ENCODE assay signal across 8 cellular contexts in genomic region chr1:25031966-25032667, GRCh38.
DNase-seq lines count a peak whose midpoint lies in the region; ATAC-seq and TF ChIP-seq lines count a peak whose summit lies in the region.

No MANE protein-coding gene starts in this region.

- H3K36me3 ChIP-seq in BLaER1 treated with 17β-estradiol and CSF1 and Interleukin-3, amounts not matched to agents 10 nM and 100 nM = no peaks in the 10 kb centered on the region

- H3K9ac ChIP-seq in BLaER1 treated with 17β-estradiol and CSF1 and Interleukin-3, amounts not matched to agents 10 nM and 100 nM = peak overlapping the region in 2 of 11 experiments; percentile 4 to 21; a peak in 1 of 22 replicates

- no peak overlapping the region for H3K27ac ChIP-seq in BLaER1 treated with 17β-estradiol and CSF1 and Interleukin-3, amounts not matched to agents 10 nM and 100 nM

- POLR2A ChIA-PET in WTC11 (lab: Charles Lee) = no interaction called here

- CTCF ChIA-PET in WTC11 (lab: Charles Lee) = no interaction called here

- peaks cover 0 to 58% (median 0%) of the 10 kb centered on the region in 11 experiments; a peak in 7 of 22 replicates for H3K27me3 ChIP-seq in BLaER1 treated with 17β-estradiol and CSF1 and Interleukin-3, amounts not matched to agents 10 nM and 100 nM

- H4K20me1 ChIP-seq in BLaER1 treated with 17β-estradiol and CSF1 and Interleukin-3, amounts not matched to agents 10 nM and 100 nM = peaks cover 0 to 51% (median 0%) of the 10 kb centered on the region in 11 experiments; a peak in 4 of 22 replicates

- ATAC-seq in GM18870 (IDR thresholded peaks at IDR 0.05; ENCODE audit: unreplicated experiment) = peak; percentile 53
- peak; percentile 35 for ATAC-seq in HG03280 (IDR thresholded peaks at IDR 0.05; ENCODE audit: unreplicated experiment)
- ATAC-seq in T-helper 17 cell = peak; percentile 82
- peak; percentile 20 for ATAC-seq in stimulated activated naive CD8-positive, alpha-beta T cell treated with anti-CD3 and anti-CD28 coated beads, Interleukin-15, Interleukin-2, amounts not matched to agents 100 U/mL and 50 U/mL, for 24 hours
- ATAC-seq in WTC11 = no peak

- H3K27ac Mint-ChIP-seq in T-helper 17 cell (peak overlapping the region; percentile 98), WTC11 (no peak overlapping the region)

- H3K4me1 ChIP-seq in BLaER1 treated with 17β-estradiol and CSF1 and Interleukin-3, amounts not matched to agents 10 nM and 100 nM = peaks cover 83 to 88% (median 86%) of the 10 kb centered on the region in 10 experiments

- peak overlapping the region; percentile 70 to 99 (median 93) for H3K4me2 ChIP-seq in BLaER1 treated with 17β-estradiol and CSF1 and Interleukin-3, amounts not matched to agents 10 nM and 100 nM

- H3K9me3 ChIP-seq in BLaER1 treated with 17β-estradiol and CSF1 and Interleukin-3, amounts not matched to agents 10 nM and 100 nM (replicated peaks in 1 of 11) = no peaks in the 10 kb centered on the region
- H3K9me3 ChIP-seq in T-helper 17 cell (ENCODE audit: control insufficient read depth, low read length, poor library complexity, severe bottlenecking) = no peaks in the 10 kb centered on the region

- DNase-seq in T-helper 17 cell (peak; percentile 41 to 62 (median 42)), dermis microvascular lymphatic vessel endothelial cell (ENCODE audit: low read depth in 2 of 2) (peak; percentile 25 to 29), NOMO-1 treated with DMSO at 0.1 percent for 48 hours (lab: John Stamatoyannopoulos, UW; ENCODE audit: unreplicated experiment) (no peak), WTC11 (ENCODE audit: low spot score) (no peak)
- DNase-seq in stimulated activated naive CD8-positive, alpha-beta T cell treated with anti-CD3 and anti-CD28 coated beads, Interleukin-15, Interleukin-2, amounts not matched to agents 100 U/mL and 50 U/mL, for 24 hours = peak; percentile 59

- H3K4me1 Mint-ChIP-seq in T-helper 17 cell (peaks cover 51% of the 10 kb centered on the region), WTC11 (peaks cover 6% of the 10 kb centered on the region)

- H3K27me3 Mint-ChIP-seq in T-helper 17 cell (no peaks in the 10 kb centered on the region), WTC11 (ENCODE audit: low read depth) (no peaks in the 10 kb centered on the region)

- peaks cover 13% of the 10 kb centered on the region for H3K9me3 Mint-ChIP-seq in WTC11

- H3K4me3 Mint-ChIP-seq in T-helper 17 cell (peak overlapping the region; percentile 49), WTC11 (no peak overlapping the region)

- no peak for TF ChIP-seq CTCF in WTC11 (IDR thresholded peaks at IDR 0.05)

- H3K36me3 Mint-ChIP-seq in T-helper 17 cell (ENCODE audit: low read depth) (no peaks in the 10 kb centered on the region), WTC11 (0 out of 2 replicates have a peak, but pooled peaks cover 4% of the 10 kb centered on the region)

- H3K4me3 ChIP-seq in BLaER1 treated with 17β-estradiol and CSF1 and Interleukin-3, amounts not matched to agents 10 nM and 100 nM = peak overlapping the region in 1 of 10 experiments; percentile 15; a peak in 1 of 20 replicates

TF ChIP-seq in WTC11, 78 proteins besides CTCF, POLR2A, EP300 and RAD21 (continues in another document):
- TF ChIP-seq USF1 (CRISPR knock-in tag; IDR thresholded peaks at IDR 0.05) (no peak), FOXP4 (CRISPR knock-in tag; IDR thresholded peaks at IDR 0.05) (no peak), CREB1 (CRISPR knock-in tag; IDR thresholded peaks at IDR 0.05) (no peak), ZMAT4 (CRISPR knock-in tag; IDR thresholded peaks at IDR 0.05) (no peak), SP1 (CRISPR knock-in tag; conservative IDR thresholded peaks at IDR 0.05) (no peak), ZNF425 (CRISPR knock-in tag; conservative IDR thresholded peaks at IDR 0.05) (no peak), NFYB (CRISPR knock-in tag; conservative IDR thresholded peaks at IDR 0.05; ENCODE audit: low read depth) (no peak), ZSCAN18 (CRISPR knock-in tag; IDR thresholded peaks at IDR 0.05) (no peak), ZNF263 (CRISPR knock-in tag; IDR thresholded peaks at IDR 0.05; ENCODE audit: low read depth) (no peak), CDX4 (CRISPR knock-in tag; IDR thresholded peaks at IDR 0.05; ENCODE audit: borderline replicate concordance) (no peak), CBFB (CRISPR knock-in tag; IDR thresholded peaks at IDR 0.05; ENCODE audit: low read depth) (no peak), ZNF512 (CRISPR knock-in tag; IDR thresholded peaks at IDR 0.05; ENCODE audit: borderline replicate concordance) (no peak), FOXJ3 (CRISPR knock-in tag; IDR thresholded peaks at IDR 0.05; ENCODE audit: borderline replicate concordance) (no peak)

Comparison
In these comparisons a context has a peak if more than half of its experiments do, and no peak if none do; other contexts are left out.
1. DNase-seq: peak in T-helper 17 cell (3 of 3), dermis microvascular lymphatic vessel endothelial cell (2 of 2) and stimulated activated naive CD8-positive, alpha-beta T cell treated with anti-CD3 and anti-CD28 coated beads, Interleukin-15, Interleukin-2, amounts not matched to agents 100 U/mL and 50 U/mL, for 24 hours (single experiment); none in NOMO-1 treated with DMSO at 0.1 percent for 48 hours (single experiment) and WTC11 (single experiment).